Comparison of ENCODE assay signal across 26 cellular contexts in the genomic region with DNA sequence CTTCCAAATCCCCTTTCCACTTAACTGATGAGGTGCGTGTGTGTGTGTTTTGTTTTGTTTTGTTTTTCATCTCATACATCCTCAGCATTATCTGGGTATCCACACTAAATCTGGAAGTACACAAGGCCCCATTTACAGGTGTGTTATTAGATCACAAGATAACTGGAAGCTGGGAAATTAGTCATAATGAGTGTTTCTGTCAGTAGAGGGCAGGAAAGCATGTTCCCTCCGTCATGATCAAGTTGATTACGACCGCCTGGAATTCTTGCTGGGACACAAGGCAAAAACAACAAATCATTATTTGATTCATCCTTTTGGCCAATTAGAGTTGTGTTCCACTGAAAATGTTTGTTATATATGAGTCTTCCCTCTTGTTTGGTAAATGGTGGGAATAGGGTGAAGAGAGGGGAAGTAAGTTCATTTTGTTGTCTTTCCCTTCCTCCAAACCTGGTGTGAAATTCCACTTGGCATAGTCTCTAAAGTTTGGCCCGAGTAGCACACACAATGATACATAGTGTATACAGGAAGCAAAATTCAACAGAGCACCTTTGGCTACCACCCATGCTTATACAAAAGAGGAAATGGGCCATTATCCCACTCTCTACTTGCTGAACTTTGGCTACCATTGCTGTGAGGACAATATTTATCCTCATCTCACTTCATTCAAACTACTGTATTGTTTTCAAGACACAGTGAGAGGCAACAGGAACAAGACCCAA. TPM values are rescaled to one million over a fixed set of nuclear protein-coding genes. Genes with fewer than 3 reads are reported as not detected.
DNase-seq lines count a peak whose midpoint lies in the region; ATAC-seq, FAIRE-seq and TF ChIP-seq lines count a peak whose summit lies in the region.
"Had no signal": no experiment of that assay in that cellular context is flagged by ENCODE, and none has a peak within 500 bp of the region (broad histone marks: within the 10 kb centered on the region; RNA-seq: fewer than 3 reads in every experiment).

No MANE protein-coding gene starts in this region.

- H3K18ac ChIP-seq in H1 (ENCODE audit: extremely low read depth, low read length): no peak overlapping the region

- no peaks in the 10 kb centered on the region; the same call in 1 of the 2 replicates for H3K23me2 ChIP-seq in H1 (ENCODE audit: low read depth, low read length)

- no peak overlapping the region for H2AK5ac ChIP-seq in H1 (ENCODE audit: low read depth, low read length)

- H4K20me1 ChIP-seq in H1 (replicated peaks in 1 of 2; ENCODE audit: control insufficient read depth in 1 of 2, insufficient read depth in 2 of 2, low read length in 2 of 2) (no peaks in the 10 kb centered on the region), keratinocyte (ENCODE audit: control insufficient read depth, extremely low read depth, insufficient read depth, low read length) (no peaks in the 10 kb centered on the region)

- H3K56ac ChIP-seq in H1 (replicated peaks; ENCODE audit: insufficient read length, low read depth, low read length): no peak overlapping the region

- H4K8ac ChIP-seq in H1 (ENCODE audit: extremely low read depth, insufficient read depth, low read length): no peak overlapping the region

- no peak overlapping the region for H3K23ac ChIP-seq in H1 (ENCODE audit: insufficient read length)

- TF ChIP-seq POLR2A in heart left ventricle (IDR thresholded peaks at IDR 0.05): no peak
- TF ChIP-seq POLR2A in H1 (IDR thresholded peaks at IDR 0.05; ENCODE audit: control extremely low read depth in 1 of 2, low read depth in 2 of 2, low read length in 2 of 2): no peak
- TF ChIP-seq POLR2A in ovary (IDR thresholded peaks at IDR 0.05): no peak

- no peak overlapping the region for H3K4me3 Mint-ChIP-seq in T-helper 17 cell
- H3K4me3 Mint-ChIP-seq: activated naive CD4-positive, alpha-beta T cell treated with anti-CD3 and anti-CD28 coated beads, Interleukin-2, amount 10 ng/mL, durations not matched to agents 7 days and 5 days; activated T-cell treated with anti-CD3 and anti-CD28 coated beads, Interleukin-2, amount 50 U/mL, for 24 hours; CD8-positive, alpha-beta T cell; neural progenitor cell; stimulated activated naive CD8-positive, alpha-beta T cell treated with anti-CD3 and anti-CD28 coated beads, Interleukin-15, Interleukin-2, amounts not matched to agents 100 ng/mL and 50 ng/mL, for 24 hours had no signal

- no peak overlapping the region for H2BK15ac ChIP-seq in H1 (ENCODE audit: low read length)

- CTCF ChIA-PET in H1 (lab: Charles Lee; ENCODE audit: partially characterized antibody): no interaction called here

- H3K9me1 ChIP-seq in keratinocyte (ENCODE audit: control insufficient read depth, extremely low read depth, insufficient read depth, low read length): no peaks in the 10 kb centered on the region

- no peaks in the 10 kb centered on the region for H3K27me3 ChIP-seq in heart left ventricle
- H3K27me3 ChIP-seq in H1 (replicated peaks in 1 of 4; ENCODE audit: control insufficient read depth in 3 of 4, extremely low read depth in 1 of 4, insufficient read depth in 3 of 4, low read length in 3 of 4): no peaks in the 10 kb centered on the region
- no peaks in the 10 kb centered on the region for H3K27me3 ChIP-seq in keratinocyte (ENCODE audit: control insufficient read depth, extremely low read depth, insufficient read depth, low read length)
- no peaks in the 10 kb centered on the region for H3K27me3 ChIP-seq in upper lobe of right lung
- H3K27me3 ChIP-seq in ovary: no peaks in the 10 kb centered on the region
- H3K27me3 ChIP-seq: left lung, neural progenitor cell, tibial nerve had no signal

- FAIRE-seq in H1 (lab: Jason Lieb, UNC) (no peak), keratinocyte (lab: Jason Lieb, UNC) (peak; percentile 41)

- H3K4me2 ChIP-seq in H1 (ENCODE audit: insufficient read depth in 1 of 2, low read depth in 2 of 2, low read length in 2 of 2): no peak overlapping the region
- H3K4me2 ChIP-seq in keratinocyte (ENCODE audit: control insufficient read depth, extremely low read depth, insufficient read depth, low read depth, low read length): no peak overlapping the region
- H3K4me2 ChIP-seq: neural progenitor cell had no signal

- H4K5ac ChIP-seq in H1 (ENCODE audit: insufficient read length, low read depth, low read length): no peak overlapping the region

- no peak overlapping the region for H2BK120ac ChIP-seq in H1 (replicated peaks; ENCODE audit: low read depth, low read length)

- dilution Hi-C loops in keratinocyte (cut with MboI; ENCODE audit: extremely low pct_ligation_motif_present, low sequenced_read_pairs): no loop called here

- H3K4me1 Mint-ChIP-seq in T-helper 17 cell: no peaks in the 10 kb centered on the region
- H3K4me1 Mint-ChIP-seq: activated naive CD4-positive, alpha-beta T cell treated with anti-CD3 and anti-CD28 coated beads, Interleukin-2, amount 10 ng/mL, durations not matched to agents 7 days and 5 days; neural progenitor cell had no signal

- ATAC-seq in heart left ventricle (peak in 3 of 4 donors; percentile 18 to 79 (median 36)), Right ventricle myocardium superior (ENCODE audit: poor library complexity) (no peak), upper lobe of right lung (peak; percentile 52), T-helper 17 cell (no peak)
- ATAC-seq: CD8-positive, alpha-beta T cell; left lung had no signal

- WGBS in heart left ventricle, 4 donors: 54 to 63% (median 61%) methylated on average over 5 of the region's 5 CpGs
- 84% methylated on average over 5 of the region's 5 CpGs; no CpG with 5 or more reads in 1 of the 2 experiments for WGBS in H1 (ENCODE audit: extremely low coverage in 1 of 2, insufficient coverage in 1 of 2, insufficient read length in 1 of 2, insufficient replicate concordance in 2 of 2, low coverage in 1 of 2, low lambda C conversion rate in 2 of 2, missing lambda C conversion rate in 1 of 2), 2 experiments
- WGBS in ovary, 3 donors: 69 to 80% (median 73%) methylated on average over 5 of the region's 5 CpGs

- H2BK12ac ChIP-seq in H1 (ENCODE audit: low read depth, low read length): no peak overlapping the region

- no peaks in the 10 kb centered on the region for H3K79me1 ChIP-seq in H1 (ENCODE audit: low read depth, low read length)

- TF ChIP-seq CTCF in heart left ventricle (IDR thresholded peaks at IDR 0.05) (no peak), H1 (IDR thresholded peaks at IDR 0.05; ENCODE audit: control extremely low read depth in 1 of 3, insufficient read depth in 1 of 3, low read depth in 1 of 3, low read length in 3 of 3) (no peak), keratinocyte (optimal IDR thresholded peaks at IDR 0.05 in 1 of 3, IDR thresholded peaks at IDR 0.05 in 1 of 3, conservative IDR thresholded peaks at IDR 0.05 in 1 of 3; ENCODE audit: extremely low read depth in 1 of 3, insufficient read depth in 2 of 3, low read length in 3 of 3) (peak in 2 of 3 experiments; percentile 14 to 45), upper lobe of right lung (IDR thresholded peaks at IDR 0.05) (no peak), ovary (IDR thresholded peaks at IDR 0.05) (no peak)

- H3K4me3 ChIP-seq in heart left ventricle: no peak overlapping the region
- no peak overlapping the region for H3K4me3 ChIP-seq in H1 (ENCODE audit: extremely low read depth in 1 of 4, insufficient read depth in 2 of 4, low read depth in 3 of 4, low read length in 4 of 4)
- H3K4me3 ChIP-seq in keratinocyte (ENCODE audit: control insufficient read depth in 2 of 3, extremely low read depth in 1 of 3, insufficient read depth in 2 of 3, low read depth in 1 of 3, low read length in 3 of 3): no peak overlapping the region
- H3K4me3 ChIP-seq in upper lobe of right lung: no peak overlapping the region
- no peak overlapping the region for H3K4me3 ChIP-seq in ovary
- H3K4me3 ChIP-seq: HAP-1, left lung, neural progenitor cell, tibial nerve had no signal

- H4K91ac ChIP-seq in H1 (replicated peaks; ENCODE audit: insufficient read length, low read length): no peak overlapping the region

- H3K4ac ChIP-seq in H1 (replicated peaks; ENCODE audit: insufficient read length, low read depth, low read length): no peak overlapping the region

- H3K9me3 ChIP-seq in heart left ventricle (no peaks in the 10 kb centered on the region), H1 (ENCODE audit: insufficient read depth in 2 of 2, low read depth in 1 of 2, low read length in 1 of 2) (no peaks in the 10 kb centered on the region), keratinocyte (ENCODE audit: control insufficient read depth, low read depth, low read length) (no peaks in the 10 kb centered on the region), upper lobe of right lung (no peaks in the 10 kb centered on the region), T-helper 17 cell (ENCODE audit: control insufficient read depth, low read length, poor library complexity, severe bottlenecking) (no peaks in the 10 kb centered on the region), ovary (no peaks in the 10 kb centered on the region)
- H3K9me3 ChIP-seq: HAP-1, left lung, tibial nerve had no signal

- H2BK20ac ChIP-seq in H1 (ENCODE audit: low read length): no peak overlapping the region

- no peaks in the 10 kb centered on the region for H3K27me3 Mint-ChIP-seq in T-helper 17 cell
- H3K27me3 Mint-ChIP-seq: activated naive CD4-positive, alpha-beta T cell treated with anti-CD3 and anti-CD28 coated beads, Interleukin-2, amount 10 ng/mL, durations not matched to agents 7 days and 5 days; activated T-cell treated with anti-CD3 and anti-CD28 coated beads, Interleukin-2, amount 50 U/mL, for 24 hours; stimulated activated naive CD8-positive, alpha-beta T cell treated with anti-CD3 and anti-CD28 coated beads, Interleukin-15, Interleukin-2, amounts not matched to agents 100 ng/mL and 50 ng/mL, for 24 hours had no signal

- TF ChIP-seq RAD21 in H1 (IDR thresholded peaks at IDR 0.05 in 1 of 2, conservative IDR thresholded peaks at IDR 0.05 in 1 of 2; ENCODE audit: low read depth in 2 of 2, low read length in 2 of 2): peak; percentile 11 to 25; a peak in 1 of 4 replicates

- H3K36me3 Mint-ChIP-seq in T-helper 17 cell (ENCODE audit: low read depth): no peaks in the 10 kb centered on the region
- H3K36me3 Mint-ChIP-seq: activated naive CD4-positive, alpha-beta T cell treated with anti-CD3 and anti-CD28 coated beads, Interleukin-2, amount 10 ng/mL, durations not matched to agents 7 days and 5 days; CD8-positive, alpha-beta T cell; neural progenitor cell had no signal

- POLR2A ChIA-PET in H1 (lab: Charles Lee; ENCODE audit: partially characterized antibody): no interaction called here

- H3K4me1 ChIP-seq in heart left ventricle (peaks cover 0 to 26% (median 0%) of the 10 kb centered on the region in 12 donors), H1 (replicated peaks in 1 of 4; ENCODE audit: control insufficient read depth in 3 of 4, insufficient read depth in 4 of 4, low read length in 3 of 4) (no peaks in the 10 kb centered on the region; a peak in 1 of 7 replicates), keratinocyte (ENCODE audit: control insufficient read depth, extremely low read depth, insufficient read depth, low read length) (peaks cover 4% of the 10 kb centered on the region), upper lobe of right lung (no peaks in the 10 kb centered on the region), ovary (ENCODE audit: insufficient read depth) (no peaks in the 10 kb centered on the region)
- H3K4me1 ChIP-seq: HAP-1, left lung, neural progenitor cell, tibial nerve had no signal

- H2AFZ ChIP-seq in H1 (ENCODE audit: low read length) (no peak overlapping the region), keratinocyte (ENCODE audit: control insufficient read depth, low read length) (peak overlapping the region; percentile 62)
- H2AFZ ChIP-seq: neural progenitor cell had no signal

- intact Hi-C loops in heart left ventricle (cut with DNase I): loop anchor here in 2 of 10 donors (10.0 kb wide), 2 partner anchors 55 to 75 kb away; no protein-coding TSS in a partner anchor
- intact Hi-C loops in Right ventricle myocardium superior (cut with DNase I): no loop called here
- intact Hi-C loops in upper lobe of right lung (cut with DNase I): no loop called here
- intact Hi-C loops in ovary (cut with DNase I): no loop called here

- H3K36me3 ChIP-seq in heart left ventricle (no peaks in the 10 kb centered on the region), H1 (ENCODE audit: control insufficient read depth in 2 of 4, insufficient read depth in 4 of 4, low read length in 3 of 4) (no peaks in the 10 kb centered on the region), keratinocyte (ENCODE audit: control insufficient read depth in 2 of 2, extremely low read depth in 1 of 2, insufficient read depth in 2 of 2, low read length in 2 of 2) (no peaks in the 10 kb centered on the region), upper lobe of right lung (no peaks in the 10 kb centered on the region), ovary (no peaks in the 10 kb centered on the region)
- H3K36me3 ChIP-seq: HAP-1, left lung, neural progenitor cell, tibial nerve had no signal

- no peak overlapping the region for H3K27ac Mint-ChIP-seq in T-helper 17 cell
- H3K27ac Mint-ChIP-seq: activated naive CD4-positive, alpha-beta T cell treated with anti-CD3 and anti-CD28 coated beads, Interleukin-2, amount 10 ng/mL, durations not matched to agents 7 days and 5 days; activated T-cell treated with anti-CD3 and anti-CD28 coated beads, Interleukin-2, amount 50 U/mL, for 24 hours; CD8-positive, alpha-beta T cell; neural progenitor cell; stimulated activated naive CD8-positive, alpha-beta T cell treated with anti-CD3 and anti-CD28 coated beads, Interleukin-15, Interleukin-2, amounts not matched to agents 100 ng/mL and 50 ng/mL, for 24 hours had no signal

- no peak for DNase-seq in heart left ventricle
- DNase-seq in Right ventricle myocardium superior: no peak
- DNase-seq in H1 (ENCODE audit: low read depth in 1 of 2, low spot score in 2 of 2): no peak
- no peak for DNase-seq in keratinocyte (ENCODE audit: low read depth, low spot score)
- no peak for DNase-seq in upper lobe of right lung
- no peak for DNase-seq in NCI-H2171 treated with DMSO at 0.1 percent for 48 hours (lab: John Stamatoyannopoulos, UW)
- no peak for DNase-seq in T-helper 17 cell
- DNase-seq in ovary: no peak
- DNase-seq: 8988T; activated CD8-positive, alpha-beta memory T cell treated with anti-CD3 and anti-CD28 coated beads for 24 hours; activated naive CD4-positive, alpha-beta T cell treated with anti-CD3 and anti-CD28 coated beads, Interleukin-2, amount 10 ng/mL, durations not matched to agents 7 days and 5 days; activated T-cell treated with anti-CD3 and anti-CD28 coated beads, Interleukin-2, amount 50 U/mL, for 24 hours; AML-193; anterior cingulate cortex; CD8-positive, alpha-beta T cell; effector CD8-positive, alpha-beta T cell; GDM1; left lung; NCI-H1694 treated with DMSO at 0.1 percent for 48 hours; NCI-H774; SHP77 treated with DMSO at 0.1 percent for 48 hours; stimulated activated CD4-positive, alpha-beta T cell treated with anti-CD3 and anti-CD28 coated beads, Interleukin-4, amount 100 ng/mL, for 1 hour had no signal

- no peak overlapping the region for H2BK5ac ChIP-seq in H1 (ENCODE audit: low read depth, low read length)

- no peak overlapping the region for H3K9ac ChIP-seq in H1 (replicated peaks in 1 of 4; ENCODE audit: extremely low read depth in 1 of 4, low read depth in 3 of 4, low read length in 3 of 4)
- no peak overlapping the region for H3K9ac ChIP-seq in keratinocyte (ENCODE audit: control insufficient read depth, extremely low read depth, insufficient read depth, low read length)
- H3K9ac ChIP-seq: neural progenitor cell had no signal

- H3K27ac ChIP-seq in heart left ventricle (peak overlapping the region in 9 of 12 donors; percentile 1 to 74 (median 49)), H1 (ENCODE audit: low read depth, low read length) (no peak overlapping the region), keratinocyte (ENCODE audit: control insufficient read depth, insufficient read depth, low read length) (no peak overlapping the region), upper lobe of right lung (peak overlapping the region; percentile 63), ovary (no peak overlapping the region)
- H3K27ac ChIP-seq: neural progenitor cell had no signal

- H3K79me2 ChIP-seq in H1 (ENCODE audit: control insufficient read depth in 1 of 2, insufficient read depth in 2 of 2, low read length in 2 of 2): no peaks in the 10 kb centered on the region
- no peaks in the 10 kb centered on the region for H3K79me2 ChIP-seq in keratinocyte (ENCODE audit: control insufficient read depth, insufficient read depth, low read length)

- TF ChIP-seq EP300 in H1 (IDR thresholded peaks at IDR 0.05; ENCODE audit: borderline replicate concordance in 1 of 2, low read depth in 2 of 2, low read length in 2 of 2) (no peak), ovary (IDR thresholded peaks at IDR 0.05) (no peak)

- H3K14ac ChIP-seq in H1 (ENCODE audit: insufficient read length): no peak overlapping the region

RNA-seq across cellular contexts. Expression of gene TLL1, which starts 33.3 kb away (rescaled TPM):
- 1 to 10 TPM in 5 of 9 donors, under 1 TPM in 4; 0.16 to 4.5 (median 1.2) TPM for total RNA-seq in heart left ventricle
- polyA plus RNA-seq in heart left ventricle: 1 to 10 TPM in 1 of 2 donors, under 1 TPM in 1; 0.08 to 3.4 TPM
- total RNA-seq in Right ventricle myocardium superior: 0.35 TPM
- total RNA-seq in H1 (2021; fragmentation: NEBNext Ultra II Directional; extraction: Animal tissue kit (Norgen Biotek cat#: 25700)): 0.31 and 1.1 TPM in 2 replicates
- 0.16 and 0.18 TPM in 2 replicates for polyA plus RNA-seq in H1 (2011; rRNA removed)
- 0.18 TPM for polyA plus RNA-seq in H1 (2011; cell fraction: cytosol; rRNA removed)
- 0.71 TPM for polyA plus RNA-seq in H1 (2011; cell fraction: nucleus; rRNA removed)
- 0.25 to 0.56 TPM (median 0.44 TPM) in 4 replicates for polyA plus RNA-seq in H1 (2012, experiment 1 of 2)
- 0.13 TPM for polyA plus RNA-seq in H1 (2012, experiment 2 of 2)
- polyA plus RNA-seq in H1 (2013, experiment 1 of 2): 0.45 TPM
- 0.48 TPM for polyA plus RNA-seq in H1 (2013, experiment 2 of 2)
- 0.56 and 1.1 TPM in 2 replicates for polyA minus RNA-seq in H1 (2011; rRNA and poly(A)+ RNA removed)
- polyA minus RNA-seq in H1 (2011; cell fraction: cytosol; rRNA and poly(A)+ RNA removed): 1.2 TPM
- 2.2 TPM for polyA minus RNA-seq in H1 (2011; cell fraction: nucleus; rRNA and poly(A)+ RNA removed)
- polyA plus RNA-seq in keratinocyte: 1.4 to 1.7 TPM (median 1.5 TPM) in 3 replicates
- 0.92 TPM for polyA plus RNA-seq in keratinocyte (2011; ENCODE audit: low read depth)
- 0.52 and 0.60 TPM in 2 replicates for polyA plus RNA-seq in keratinocyte (2011; cell fraction: cytosol; rRNA removed)
- 1.5 and 1.7 TPM in 2 replicates for polyA plus RNA-seq in keratinocyte (2011; cell fraction: nucleus; rRNA removed)
- 0.47 and 1.5 TPM in 2 replicates for polyA plus RNA-seq in keratinocyte (2012; ENCODE audit: low replicate concordance)
- 2.5 to 5.0 TPM (median 3.6 TPM) in 3 replicates for polyA minus RNA-seq in keratinocyte
- 2.7 TPM for polyA minus RNA-seq in keratinocyte (2011; cell fraction: cytosol; rRNA and poly(A)+ RNA removed)
- 3.9 and 7.5 TPM in 2 replicates for polyA minus RNA-seq in keratinocyte (2011; cell fraction: nucleus; rRNA and poly(A)+ RNA removed)
- 9.6 TPM for total RNA-seq in upper lobe of right lung
- not detected for total RNA-seq in T-helper 17 cell
- 10 to 100 TPM in 1 of 7 donors, 1 to 10 TPM in 3, under 1 TPM in 3; 0.35 to 12.9 (median 1.3) TPM for total RNA-seq in ovary
- 1 to 10 TPM in 1 of 2 donors, under 1 TPM in 1; 0.51 to 2.4 TPM for polyA plus RNA-seq in ovary
- total RNA-seq: CD8-positive, alpha-beta T cell had no signal

Comparison
In these comparisons a context has a peak if more than half of its experiments do, and no peak if none do; other contexts are left out.
1. ATAC-seq: peak in heart left ventricle (3 of 4) and upper lobe of right lung (single experiment); none in Right ventricle myocardium superior (single experiment) and T-helper 17 cell (single experiment).
2. H3K27ac ChIP-seq: peak in heart left ventricle (9 of 12) and upper lobe of right lung (single experiment); none in H1 (single experiment), keratinocyte (single experiment) and ovary (0 of 2).
3. CTCF ChIP-seq: peak in keratinocyte (2 of 3); none in heart left ventricle (0 of 12), H1 (0 of 3), upper lobe of right lung (single experiment) and ovary (0 of 3).